ENCODE assay signal across 8 cellular contexts in the genomic region with DNA sequence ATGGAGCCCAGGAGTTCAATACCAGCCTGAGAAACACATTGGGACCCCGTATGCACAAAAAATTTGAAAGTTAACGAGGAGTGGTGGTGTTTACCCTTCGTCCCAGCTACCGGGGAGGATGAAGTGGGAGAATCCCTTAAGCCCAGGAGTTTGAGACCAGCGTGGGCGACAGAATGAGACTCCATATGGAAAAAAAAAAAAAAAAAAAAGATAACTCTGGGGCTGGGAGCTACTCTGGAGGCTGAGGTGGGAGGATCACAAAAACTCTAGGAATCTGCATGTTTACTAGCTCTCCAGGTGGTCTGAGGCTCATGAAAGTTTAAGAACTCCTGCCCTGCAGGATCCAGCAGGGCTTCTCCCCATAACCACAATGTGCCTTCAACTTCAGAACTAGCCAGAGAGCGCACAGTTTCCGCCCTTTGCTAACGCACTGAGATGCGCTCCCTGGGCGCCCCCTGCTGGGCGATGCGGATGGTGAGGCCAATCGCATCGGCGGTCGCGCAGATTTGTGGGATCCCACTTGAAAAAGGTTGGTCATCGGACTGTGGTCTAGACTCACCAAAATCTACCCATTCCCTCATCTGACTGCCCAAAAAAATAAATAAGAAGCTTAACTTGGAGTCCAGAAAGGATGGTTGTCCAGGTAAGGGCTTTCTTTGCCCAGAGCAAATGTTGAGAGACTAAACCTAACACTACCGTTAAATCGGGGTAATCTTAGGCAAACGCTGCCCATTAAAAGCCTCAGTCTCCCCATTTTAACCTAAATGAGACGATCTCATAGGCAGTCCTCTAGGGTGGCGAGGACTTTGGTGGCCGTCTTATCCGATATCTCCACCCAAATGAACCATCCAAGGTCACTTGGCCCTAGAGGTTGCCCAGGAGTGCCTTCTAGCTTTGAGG. TPM values are rescaled to one million over a fixed set of nuclear protein-coding genes. Genes with fewer than 3 reads are reported as not detected.
DNase-seq lines count a peak whose midpoint lies in the region; ATAC-seq and TF ChIP-seq lines count a peak whose summit lies in the region.

No MANE protein-coding gene starts in this region.

- peaks cover 17 to 57% (median 28%) of the 10 kb centered on the region in 9 donors for H3K27me3 ChIP-seq in heart left ventricle

- 30 to 38% (median 34%) methylated on average over 25 to 26 of the region's 26 CpGs for WGBS in heart left ventricle, 4 donors

- no peaks in the 10 kb centered on the region for H3K36me3 Mint-ChIP-seq in activated naive CD4-positive, alpha-beta T cell treated with anti-CD3 and anti-CD28 coated beads, Interleukin-2, amount 50 U/mL, for 72 hours

- no peaks in the 10 kb centered on the region for H3K9me3 Mint-ChIP-seq in activated naive CD4-positive, alpha-beta T cell treated with anti-CD3 and anti-CD28 coated beads, Interleukin-2, amount 50 U/mL, for 72 hours

- peak; percentile 77 to 88 for ATAC-seq in activated naive CD4-positive, alpha-beta T cell treated with anti-CD3 and anti-CD28 coated beads, Interleukin-2, amount 50 U/mL, for 72 hours
- ATAC-seq in heart left ventricle: peak; percentile 50 to 80 (median 71)
- ATAC-seq in GM21737 (IDR thresholded peaks at IDR 0.05; ENCODE audit: unreplicated experiment): no peak
- ATAC-seq in HG03045 (IDR thresholded peaks at IDR 0.05; ENCODE audit: unreplicated experiment): no peak

- no peak for TF ChIP-seq POLR2A in heart left ventricle (IDR thresholded peaks at IDR 0.05)

- H3K4me3 ChIP-seq in heart left ventricle: no peak overlapping the region

- H3K27ac ChIP-seq in heart left ventricle: no peak overlapping the region

- DNase-seq in GDM1 (lab: John Stamatoyannopoulos, UW) (peak; percentile 84), LHCN-M2 (ENCODE audit: low read depth) (peak; percentile 71), SW480 (ENCODE audit: low spot score) (peak; percentile 79), heart left ventricle (peak; percentile 70 to 89 (median 78)), putamen (ENCODE audit: low spot score) (peak; percentile 11)
- peak; percentile 82 to 94 for DNase-seq in activated naive CD4-positive, alpha-beta T cell treated with anti-CD3 and anti-CD28 coated beads, Interleukin-2, amount 50 U/mL, for 72 hours (ENCODE audit: low spot score in 2 of 2)

- peak; percentile 65 to 94 (median 86) for TF ChIP-seq CTCF in heart left ventricle (IDR thresholded peaks at IDR 0.05)

- peaks cover 0 to 19% (median 8%) of the 10 kb centered on the region in 12 donors for H3K4me1 ChIP-seq in heart left ventricle

- no peaks in the 10 kb centered on the region for H3K9me3 ChIP-seq in heart left ventricle

- intact Hi-C loops in heart left ventricle (cut with DNase I): loop anchor here in 3 of 10 donors (5.0 kb wide), 4 partner anchors 76 to 256 kb away; a partner anchor contains a TSS

- no peaks in the 10 kb centered on the region for H3K36me3 ChIP-seq in heart left ventricle

- H3K27ac Mint-ChIP-seq in activated naive CD4-positive, alpha-beta T cell treated with anti-CD3 and anti-CD28 coated beads, Interleukin-2, amount 50 U/mL, for 72 hours: no peak overlapping the region

RNA-seq across cellular contexts. Expression of a gene that starts 8.8 kb away (rescaled TPM):
- total RNA-seq in LHCN-M2 (2014; rRNA removed): not detected in 2 replicates
- polyA plus RNA-seq in LHCN-M2 (2012): not detected
- not detected for total RNA-seq in activated naive CD4-positive, alpha-beta T cell treated with anti-CD3 and anti-CD28 coated beads, Interleukin-2, amount 50 U/mL, for 72 hours
- 1 to 10 TPM in 1 of 9 donors, under 1 TPM in 2, not detected in 6; 0.28 to 1.2 (median 0.48) TPM for total RNA-seq in heart left ventricle
- polyA plus RNA-seq in heart left ventricle: under 1 TPM in 1 of 2 donors, not detected in 1; 0.04 TPM

RNA-seq across cellular contexts. Expression of a gene that starts 9.9 kb away (rescaled TPM):
- total RNA-seq in LHCN-M2 (2014; rRNA removed) (not detected in 2 replicates), heart left ventricle (under 1 TPM in 2 of 9 donors, not detected in 7; 0.25 to 0.45 TPM)
- polyA plus RNA-seq in LHCN-M2 (2012): not detected
- total RNA-seq in activated naive CD4-positive, alpha-beta T cell treated with anti-CD3 and anti-CD28 coated beads, Interleukin-2, amount 50 U/mL, for 72 hours: 1 to 10 TPM; 1.0 to 6.0 TPM
- polyA plus RNA-seq in heart left ventricle: not detected

RNA-seq across cellular contexts. Expression of a gene that starts 46.0 kb away (rescaled TPM):
- total RNA-seq in LHCN-M2 (2014; rRNA removed): not detected in 2 replicates
- not detected for polyA plus RNA-seq in LHCN-M2 (2012)
- total RNA-seq in activated naive CD4-positive, alpha-beta T cell treated with anti-CD3 and anti-CD28 coated beads, Interleukin-2, amount 50 U/mL, for 72 hours: 100 to 1,000 TPM; 343 to 698 TPM
- 10 to 100 TPM in 2 of 9 donors, 1 to 10 TPM in 6, not detected in 1; 1.6 to 89.9 (median 4.4) TPM for total RNA-seq in heart left ventricle
- polyA plus RNA-seq in heart left ventricle: 10 to 100 TPM in 1 of 2 donors, 1 to 10 TPM in 1; 9.9 to 26.1 TPM

RNA-seq across cellular contexts. Expression of a gene that starts 46.8 kb away (rescaled TPM):
- total RNA-seq in LHCN-M2 (2014; rRNA removed): under 0.01 TPM in 1 of 2 replicates, not detected in the other
- not detected for polyA plus RNA-seq in LHCN-M2 (2012)
- not detected for total RNA-seq in activated naive CD4-positive, alpha-beta T cell treated with anti-CD3 and anti-CD28 coated beads, Interleukin-2, amount 50 U/mL, for 72 hours
- total RNA-seq in heart left ventricle: under 1 TPM in 1 of 9 donors, not detected in 8; 0.15 TPM
- not detected for polyA plus RNA-seq in heart left ventricle

RNA-seq across cellular contexts. Expression of a gene that starts 57.4 kb away (rescaled TPM):
- total RNA-seq in LHCN-M2 (2014; rRNA removed): 5.1 and 5.2 TPM in 2 replicates
- 18.2 TPM for polyA plus RNA-seq in LHCN-M2 (2012)
- 10 to 100 TPM; 21.0 to 25.8 TPM for total RNA-seq in activated naive CD4-positive, alpha-beta T cell treated with anti-CD3 and anti-CD28 coated beads, Interleukin-2, amount 50 U/mL, for 72 hours
- total RNA-seq in heart left ventricle: 10 to 100 TPM in 3 of 9 donors, 1 to 10 TPM in 6; 3.7 to 17.2 (median 7.6) TPM
- polyA plus RNA-seq in heart left ventricle: 10 to 100 TPM in 1 of 2 donors, 1 to 10 TPM in 1; 9.0 to 12.2 TPM

Comparison
In these comparisons a context has a peak if more than half of its experiments do, and no peak if none do; other contexts are left out.
1. DNase-seq: peak in every context shown above with its lines; median percentile 88 in activated naive CD4-positive, alpha-beta T cell treated with anti-CD3 and anti-CD28 coated beads, Interleukin-2, amount 50 U/mL, for 72 hours; 84 in GDM1; 79 in SW480; 78 in heart left ventricle; 71 in LHCN-M2; 11 in putamen.
2. ATAC-seq: peak in activated naive CD4-positive, alpha-beta T cell treated with anti-CD3 and anti-CD28 coated beads, Interleukin-2, amount 50 U/mL, for 72 hours (2 of 2) and heart left ventricle (4 of 4); none in GM21737 (single experiment) and HG03045 (single experiment).